Comparison of ENCODE assay signal across 27 cellular contexts in the genomic region with DNA sequence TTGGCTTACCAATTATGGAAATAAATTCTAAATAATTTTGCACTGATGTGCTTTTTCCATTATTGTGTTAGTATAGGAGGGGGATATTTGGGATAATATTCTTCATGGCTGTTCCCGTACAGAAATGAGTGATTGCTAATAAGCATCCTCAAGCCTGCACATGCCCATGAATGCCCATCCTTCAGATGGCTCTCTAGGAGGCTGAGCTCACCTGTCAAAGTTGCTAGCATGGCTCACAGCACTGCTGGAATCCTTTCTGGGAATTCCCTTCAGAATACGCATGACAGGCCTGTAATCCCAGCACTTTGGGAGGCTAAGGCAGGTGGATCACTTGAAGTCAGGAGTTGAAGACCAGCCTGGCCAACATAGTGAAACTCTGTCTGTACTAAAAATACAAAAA.
"Had no signal": no experiment of that assay in that cellular context is flagged by ENCODE, and none has a peak within 500 bp of the region (broad histone marks: within the 10 kb centered on the region; RNA-seq: fewer than 3 reads in every experiment).

No MANE protein-coding gene starts in this region.

- H3K4me3 Mint-ChIP-seq: activated B cell treated with CpG ODN at 0.5 μM for 24 hours; activated CD8-positive, alpha-beta memory T cell treated with anti-CD3 and anti-CD28 coated beads, Interleukin-2, amount 10 ng/mL, durations not matched to agents 7 days and 5 days; activated CD8-positive, alpha-beta T cell treated with anti-CD3 and anti-CD28 coated beads, Interleukin-2, amount 10 ng/mL, durations not matched to agents 7 days and 5 days; activated T-cell treated with anti-CD3 and anti-CD28 coated beads, Interleukin-2, amount 50 U/mL, for 72 hours; mesothelial cell of epicardium; naive B cell; nephron progenitor cell; T-helper 2 cell treated with Interferon-gamma antibody and Interleukin-4, amounts not matched to agents 5 μg/mL and 100 μg/mL, for 36 hours had no signal

- H3K4me1 Mint-ChIP-seq: activated B cell treated with CpG ODN at 0.5 μM for 24 hours; activated CD8-positive, alpha-beta memory T cell treated with anti-CD3 and anti-CD28 coated beads, Interleukin-2, amount 10 ng/mL, durations not matched to agents 7 days and 5 days; naive B cell had no signal

- H3K36me3 Mint-ChIP-seq: activated CD8-positive, alpha-beta memory T cell treated with anti-CD3 and anti-CD28 coated beads, Interleukin-2, amount 10 ng/mL, durations not matched to agents 7 days and 5 days; activated naive CD4-positive, alpha-beta T cell treated with anti-CD3 and anti-CD28 coated beads, Interleukin-2, amount 50 U/mL, for 72 hours; mesothelial cell of epicardium; naive B cell had no signal

- H3K27ac Mint-ChIP-seq: activated B cell treated with CpG ODN at 0.5 μM for 24 hours; activated CD8-positive, alpha-beta memory T cell treated with anti-CD3 and anti-CD28 coated beads, Interleukin-2, amount 10 ng/mL, durations not matched to agents 7 days and 5 days; activated CD8-positive, alpha-beta T cell treated with anti-CD3 and anti-CD28 coated beads, Interleukin-2, amount 10 ng/mL, durations not matched to agents 7 days and 5 days; activated naive CD4-positive, alpha-beta T cell treated with anti-CD3 and anti-CD28 coated beads, Interleukin-2, amount 50 U/mL, for 72 hours; activated T-cell treated with anti-CD3 and anti-CD28 coated beads, Interleukin-2, amount 50 U/mL, for 72 hours; naive B cell; T-helper 2 cell treated with Interferon-gamma antibody and Interleukin-4, amounts not matched to agents 5 μg/mL and 100 μg/mL, for 36 hours had no signal

- DNase-seq: activated B cell treated with CpG ODN at 0.5 μM for 24 hours; activated CD4-positive, alpha-beta T cell treated with anti-CD3 and anti-CD28 coated beads, Interleukin-2, amount 50 U/mL, for 1 hour; activated CD8-positive, alpha-beta memory T cell treated with anti-CD3 and anti-CD28 coated beads, Interleukin-2, amount 10 ng/mL, durations not matched to agents 7 days and 5 days; activated CD8-positive, alpha-beta T cell treated with anti-CD3 and anti-CD28 coated beads, Interleukin-2, amount 10 ng/mL, durations not matched to agents 7 days and 5 days; activated naive CD4-positive, alpha-beta T cell; activated T-cell treated with anti-CD3 and anti-CD28 coated beads, Interleukin-2, amount 50 U/mL, for 72 hours; cerebellar nuclear complex; effector CD8-positive, alpha-beta T cell; erythroblast; naive B cell; nephron progenitor cell; stimulated activated CD4-positive, alpha-beta T cell treated with anti-CD3 and anti-CD28 coated beads, Interleukin-15, amount 100 ng/mL, for 24 hours; stimulated activated CD4-positive, alpha-beta T cell treated with anti-CD3 and anti-CD28 coated beads, Interleukin-2, amount 100 ng/mL, for 24 hours; stimulated activated naive CD4-positive, alpha-beta T cell; T-helper 1 cell had no signal

- H3K4me1 ChIP-seq: colonic mucosa, prostate gland had no signal

- H3K9me3 Mint-ChIP-seq: activated B cell treated with CpG ODN at 0.5 μM for 24 hours; activated naive CD4-positive, alpha-beta T cell treated with anti-CD3 and anti-CD28 coated beads, Interleukin-2, amount 50 U/mL, for 72 hours; activated T-cell treated with anti-CD3 and anti-CD28 coated beads, Interleukin-2, amount 50 U/mL, for 72 hours; T-helper 2 cell treated with Interferon-gamma antibody and Interleukin-4, amounts not matched to agents 5 μg/mL and 100 μg/mL, for 36 hours had no signal

- H3K36me3 ChIP-seq: cardiac muscle cell, colonic mucosa, heart right ventricle, neutrophil, ovary, prostate gland, suprapubic skin, tibial nerve had no signal

- H3K27me3 ChIP-seq: cardiac muscle cell, colonic mucosa, neutrophil, ovary, suprapubic skin, tibial nerve had no signal

- H3K9me3 ChIP-seq: colonic mucosa, neutrophil, ovary, prostate gland, suprapubic skin, tibial nerve had no signal

- H3K27ac ChIP-seq: cardiac muscle cell, colonic mucosa, neutrophil, ovary, prostate gland, suprapubic skin had no signal

- H3K4me3 ChIP-seq: cardiac muscle cell, colonic mucosa, heart right ventricle, ovary, prostate gland, suprapubic skin, tibial nerve had no signal

- ATAC-seq: activated CD8-positive, alpha-beta memory T cell treated with anti-CD3 and anti-CD28 coated beads, Interleukin-2, amount 10 ng/mL, durations not matched to agents 7 days and 5 days; activated CD8-positive, alpha-beta T cell treated with anti-CD3 and anti-CD28 coated beads, Interleukin-2, amount 10 ng/mL, durations not matched to agents 7 days and 5 days; activated naive CD4-positive, alpha-beta T cell treated with anti-CD3 and anti-CD28 coated beads, Interleukin-2, amount 50 U/mL, for 72 hours; activated T-cell treated with anti-CD3 and anti-CD28 coated beads, Interleukin-2, amount 50 U/mL, for 72 hours; left colon had no signal
